ENCODE assay signal across 17 cellular contexts in the genomic region with DNA sequence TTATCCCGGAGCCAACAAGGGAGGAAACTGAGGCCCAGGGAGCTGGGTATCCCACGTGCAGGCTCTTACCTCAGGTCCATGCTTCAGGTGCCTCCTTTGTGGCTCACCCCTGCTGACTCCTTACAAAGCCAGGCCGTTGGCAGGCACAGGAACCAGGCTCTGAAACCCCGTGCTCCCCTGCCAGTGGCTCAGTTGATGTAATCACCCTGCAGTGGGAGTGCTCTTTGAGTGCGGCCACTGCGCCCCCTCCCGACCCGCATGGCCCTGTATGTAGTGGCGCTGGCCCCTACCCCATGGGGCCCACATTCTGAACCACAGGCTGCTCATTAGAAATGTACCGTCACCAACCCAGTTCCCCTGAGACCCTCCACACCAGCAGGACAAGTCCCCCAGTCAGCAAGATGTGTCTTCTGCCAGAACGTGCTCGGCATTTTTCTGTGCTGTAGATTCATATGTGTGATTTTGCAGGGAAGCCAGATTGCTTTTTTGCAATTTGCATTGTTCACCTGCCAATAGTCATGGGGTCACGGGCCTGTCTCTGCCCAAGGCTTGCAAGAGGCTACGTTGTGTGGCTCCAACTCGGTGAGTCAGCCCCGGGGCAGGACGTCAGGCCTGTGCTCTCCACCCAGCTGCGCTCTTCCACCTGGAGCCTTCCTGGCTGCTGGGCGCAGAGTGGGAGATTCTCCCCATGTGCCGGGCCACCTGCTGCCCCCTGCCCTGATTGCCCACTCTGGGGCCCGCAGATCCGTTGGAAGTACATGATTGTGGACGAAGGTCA.
DNase-seq lines count a peak whose midpoint lies in the region; ATAC-seq, FAIRE-seq and TF ChIP-seq lines count a peak whose summit lies in the region.
"Had no signal": no experiment of that assay in that cellular context is flagged by ENCODE, and none has a peak within 500 bp of the region (broad histone marks: within the 10 kb centered on the region; RNA-seq: fewer than 3 reads in every experiment).

No MANE protein-coding gene starts in this region.

- TF ChIP-seq EP300 in K562 (IDR thresholded peaks at IDR 0.05; ENCODE audit: low read length): no peak

- in situ Hi-C loops in K562 (cut with MboI): no loop called here

- TF ChIP-seq CTCF in natural killer cell (IDR thresholded peaks at IDR 0.05) (no peak), K562 (IDR thresholded peaks at IDR 0.05 in 2 of 3, conservative IDR thresholded peaks at IDR 0.05 in 1 of 3; ENCODE audit: insufficient read depth in 2 of 3, low read depth in 1 of 3, low read length in 3 of 3) (no peak), RWPE1 (conservative IDR thresholded peaks at IDR 0.05; ENCODE audit: low read depth) (no peak)

- H3K4me1 Mint-ChIP-seq in natural killer cell treated with Interleukin-12 subunit alpha and Interleukin-12 subunit beta and Interleukin-15 and Interleukin-18, amount 100 ng/mL, for 72 hours (ENCODE audit: low read depth in 2 of 2): peaks cover 0 to 3% of the 10 kb centered on the region in 2 donors
- H3K4me1 Mint-ChIP-seq in natural killer cell: no peaks in the 10 kb centered on the region
- H3K4me1 Mint-ChIP-seq: CD4-positive, alpha-beta memory T cell had no signal

- no TSS peak for BruUV-seq in K562 (replicated peaks; lab: Mats Ljungman, UMichigan)

- POLR2A ChIA-PET in K562 (lab: Yijun Ruan, JAX): interaction anchor here (0.8 kb wide), 1 partner anchor 10 kb away, joined by 4 read pairs; no protein-coding TSS in a partner anchor
- POLR2A ChIA-PET in RWPE1 (lab: Yijun Ruan, JAX; ENCODE audit: low non-redundant PET): no interaction called here

- no peak overlapping the region for H3K4me3 Mint-ChIP-seq in natural killer cell treated with Interleukin-12 subunit alpha and Interleukin-12 subunit beta and Interleukin-15 and Interleukin-18, amount 100 ng/mL, for 72 hours
- no peak overlapping the region for H3K4me3 Mint-ChIP-seq in natural killer cell

- CTCF ChIA-PET in K562 (lab: Yijun Ruan, JAX; ENCODE audit: low intra/inter-chr PET ratio) (no interaction called here), RWPE1 (lab: Yijun Ruan, JAX) (interaction anchor here (0.7 to 1.9 kb wide), 2 partner anchors 85 to 522 kb away, joined by 3 to 10 read pairs; no protein-coding TSS in a partner anchor)

- H3K36me3 ChIP-seq in K562 (ENCODE audit: control insufficient read depth, insufficient read depth, low read length): peaks cover 100% of the 10 kb centered on the region

- no peaks in the 10 kb centered on the region for H3K27me3 ChIP-seq in K562 (ENCODE audit: control insufficient read depth in 2 of 2, insufficient read depth in 2 of 2, low read length in 2 of 2)

- no peaks in the 10 kb centered on the region for H3K9me1 ChIP-seq in K562 (ENCODE audit: control insufficient read depth, insufficient read depth, low read length)

- WGBS in K562 (ENCODE audit: insufficient coverage, low coverage, missing lambda C conversion rate): 93% methylated on average over 23 of the region's 23 CpGs

- no peaks in the 10 kb centered on the region for H3K36me3 Mint-ChIP-seq in natural killer cell treated with Interleukin-12 subunit alpha and Interleukin-12 subunit beta and Interleukin-15 and Interleukin-18, amount 100 ng/mL, for 72 hours
- no peaks in the 10 kb centered on the region for H3K36me3 Mint-ChIP-seq in natural killer cell

- H3K27ac ChIP-seq in K562 (ENCODE audit: extremely low read depth, low read depth, low read length) (no peak overlapping the region), RWPE1 (no peak overlapping the region)
- H3K27ac ChIP-seq: HL-60 had no signal

- ATAC-seq in natural killer cell treated with Interleukin-12 subunit alpha and Interleukin-12 subunit beta and Interleukin-15 and Interleukin-18, amount 100 ng/mL, for 72 hours: no peak
- ATAC-seq in natural killer cell: no peak
- ATAC-seq in K562: no peak
- ATAC-seq: Right ventricle myocardium inferior had no signal

- peaks cover 0 to 11% of the 10 kb centered on the region in 2 experiments; a peak in 1 of 5 replicates for H3K4me1 ChIP-seq in K562 (replicated peaks in 1 of 2; ENCODE audit: control insufficient read depth in 2 of 2, insufficient read depth in 2 of 2, low read length in 2 of 2)

- intact Hi-C loops in natural killer cell (cut with micrococcal nuclease): no loop called here
- intact Hi-C loops in K562 (cut with micrococcal nuclease): no loop called here

- DNase-seq in natural killer cell treated with Interleukin-12 subunit alpha and Interleukin-12 subunit beta and Interleukin-15 and Interleukin-18, amount 100 ng/mL, for 72 hours (ENCODE audit: low spot score): peak; percentile 51
- DNase-seq in natural killer cell (no peak), K562 (ENCODE audit: extremely low read depth in 1 of 4, low spot score in 3 of 4) (no peak), medulla oblongata (ENCODE audit: extremely low spot score) (peak; percentile 27), RWPE1 (ENCODE audit: low spot score) (no peak), NCI-H2081 (lab: John Stamatoyannopoulos, UW) (no peak), foreskin melanocyte (no peak)
- DNase-seq in stimulated activated naive CD4-positive, alpha-beta T cell (lab: John Stamatoyannopoulos, UW): no peak
- DNase-seq: CD4-positive, alpha-beta memory T cell; DMS79 treated with DMSO at 0.1 percent for 48 hours; GF-D8; KBM-7; NCI-H1092; NCI-H2107 had no signal

- TF ChIP-seq POLR2A in K562 (conservative IDR thresholded peaks at IDR 0.05): no peak

- no peaks in the 10 kb centered on the region for H3K9me3 Mint-ChIP-seq in natural killer cell treated with Interleukin-12 subunit alpha and Interleukin-12 subunit beta and Interleukin-15 and Interleukin-18, amount 100 ng/mL, for 72 hours
- H3K9me3 Mint-ChIP-seq in natural killer cell: no peaks in the 10 kb centered on the region
- H3K9me3 Mint-ChIP-seq: CD4-positive, alpha-beta memory T cell had no signal

- H3K27me3 Mint-ChIP-seq in natural killer cell treated with Interleukin-12 subunit alpha and Interleukin-12 subunit beta and Interleukin-15 and Interleukin-18, amount 100 ng/mL, for 72 hours: no peaks in the 10 kb centered on the region
- no peaks in the 10 kb centered on the region for H3K27me3 Mint-ChIP-seq in natural killer cell (ENCODE audit: low read depth in 2 of 2)
- H3K27me3 Mint-ChIP-seq: CD4-positive, alpha-beta memory T cell had no signal

- no peak overlapping the region for H3K4me3 ChIP-seq in K562

- FAIRE-seq in K562 (lab: Jason Lieb, UNC): no peak
- FAIRE-seq: D721Med had no signal

- no peaks in the 10 kb centered on the region for H3K79me2 ChIP-seq in K562 (ENCODE audit: control insufficient read depth, insufficient read depth, low read length)

- no peak overlapping the region for H3K27ac Mint-ChIP-seq in natural killer cell treated with Interleukin-12 subunit alpha and Interleukin-12 subunit beta and Interleukin-15 and Interleukin-18, amount 100 ng/mL, for 72 hours
- no peak overlapping the region for H3K27ac Mint-ChIP-seq in natural killer cell
- H3K27ac Mint-ChIP-seq: CD4-positive, alpha-beta memory T cell had no signal

- TF ChIP-seq RAD21 in K562 (CRISPR knock-in tag; conservative IDR thresholded peaks at IDR 0.05 in 1 of 2, IDR thresholded peaks at IDR 0.05 in 1 of 2): no peak

- H2AFZ ChIP-seq in K562 (ENCODE audit: low read depth, low read length): no peak overlapping the region

- H4K20me1 ChIP-seq in K562 (replicated peaks; ENCODE audit: control insufficient read depth, insufficient read depth, low read length): no peaks in the 10 kb centered on the region

- no peak overlapping the region for H3K9ac ChIP-seq in K562 (ENCODE audit: insufficient read depth in 1 of 2, low read depth in 2 of 2, low read length in 2 of 2)

- no peaks in the 10 kb centered on the region for H3K9me3 ChIP-seq in K562 (replicated peaks; ENCODE audit: control insufficient read depth, insufficient read depth, low read depth, low read length)

- no peak overlapping the region for H3K4me2 ChIP-seq in K562 (ENCODE audit: insufficient read depth, low read length)

TF ChIP-seq in K562, 482 proteins besides CTCF, POLR2A, EP300 and RAD21:
- peak; percentile 44 for TF ChIP-seq POLR2G (IDR thresholded peaks at IDR 0.05; ENCODE audit: low read depth, low read length)
- TF ChIP-seq, protein P1, sequence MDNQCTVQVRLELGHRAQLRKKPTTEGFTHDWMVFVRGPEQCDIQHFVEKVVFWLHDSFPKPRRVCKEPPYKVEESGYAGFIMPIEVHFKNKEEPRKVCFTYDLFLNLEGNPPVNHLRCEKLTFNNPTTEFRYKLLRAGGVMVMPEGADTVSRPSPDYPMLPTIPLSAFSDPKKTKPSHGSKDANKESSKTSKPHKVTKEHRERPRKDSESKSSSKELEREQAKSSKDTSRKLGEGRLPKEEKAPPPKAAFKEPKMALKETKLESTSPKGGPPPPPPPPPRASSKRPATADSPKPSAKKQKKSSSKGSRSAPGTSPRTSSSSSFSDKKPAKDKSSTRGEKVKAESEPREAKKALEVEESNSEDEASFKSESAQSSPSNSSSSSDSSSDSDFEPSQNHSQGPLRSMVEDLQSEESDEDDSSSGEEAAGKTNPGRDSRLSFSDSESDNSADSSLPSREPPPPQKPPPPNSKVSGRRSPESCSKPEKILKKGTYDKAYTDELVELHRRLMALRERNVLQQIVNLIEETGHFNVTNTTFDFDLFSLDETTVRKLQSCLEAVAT (IDR thresholded peaks at IDR 0.05): no peak
TF ChIP-seq in K562: peak in this region for 1.

Comparison
In these comparisons a context has a peak if more than half of its experiments do, and no peak if none do; other contexts are left out.
1. DNase-seq: peak in natural killer cell treated with Interleukin-12 subunit alpha and Interleukin-12 subunit beta and Interleukin-15 and Interleukin-18, amount 100 ng/mL, for 72 hours (single experiment) and medulla oblongata (single experiment); none in natural killer cell (single experiment), K562 (0 of 4), stimulated activated naive CD4-positive, alpha-beta T cell (0 of 6), RWPE1 (single experiment), NCI-H2081 (0 of 2) and foreskin melanocyte (single experiment).